ENCODE assay signal across 1 cellular context in the genomic region with DNA sequence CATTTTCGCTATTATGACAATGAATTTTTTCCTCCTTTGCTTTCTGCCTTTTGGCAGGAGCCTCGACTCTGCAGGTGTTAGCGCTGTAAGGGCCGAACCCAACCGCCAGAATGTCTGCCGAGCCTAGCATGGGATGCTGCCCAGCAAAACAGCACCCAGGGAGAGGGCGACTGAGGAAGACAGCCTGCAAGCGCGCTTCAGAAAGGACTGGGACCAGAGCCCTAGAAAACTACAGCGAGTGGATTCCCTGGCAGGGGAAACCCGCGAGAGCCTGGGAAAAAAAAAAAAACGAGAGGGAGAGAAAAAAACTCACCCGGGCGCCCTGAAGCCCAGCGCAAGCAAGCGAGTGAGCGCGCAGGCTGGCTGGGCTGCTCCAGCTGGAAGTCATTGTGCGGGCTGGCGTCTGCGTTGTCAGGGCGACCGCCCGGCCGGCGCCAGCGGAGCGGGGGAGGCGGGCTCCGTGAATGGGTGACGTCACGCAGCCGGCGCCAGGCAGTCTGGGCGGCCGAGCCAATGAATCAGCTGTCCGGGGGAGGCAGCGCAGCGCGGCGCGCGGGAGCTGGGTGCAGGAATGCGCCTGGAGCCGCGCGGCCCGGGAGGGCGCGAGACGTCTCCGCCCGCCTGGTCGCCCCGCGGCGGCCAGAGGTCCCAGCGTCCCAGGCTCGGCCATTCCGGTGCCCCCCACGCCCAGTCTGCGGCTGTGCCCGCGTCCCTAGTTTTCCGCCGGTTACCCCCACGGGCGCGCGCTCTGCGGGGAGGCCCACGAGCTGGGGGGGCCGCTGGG.
TF ChIP-seq lines count a peak whose summit lies in the region.

No MANE protein-coding gene starts in this region.

TF ChIP-seq in HepG2, 621 proteins besides CTCF, POLR2A, EP300 and RAD21 (continued from another document and continues in another):
- TF ChIP-seq, protein P1, sequence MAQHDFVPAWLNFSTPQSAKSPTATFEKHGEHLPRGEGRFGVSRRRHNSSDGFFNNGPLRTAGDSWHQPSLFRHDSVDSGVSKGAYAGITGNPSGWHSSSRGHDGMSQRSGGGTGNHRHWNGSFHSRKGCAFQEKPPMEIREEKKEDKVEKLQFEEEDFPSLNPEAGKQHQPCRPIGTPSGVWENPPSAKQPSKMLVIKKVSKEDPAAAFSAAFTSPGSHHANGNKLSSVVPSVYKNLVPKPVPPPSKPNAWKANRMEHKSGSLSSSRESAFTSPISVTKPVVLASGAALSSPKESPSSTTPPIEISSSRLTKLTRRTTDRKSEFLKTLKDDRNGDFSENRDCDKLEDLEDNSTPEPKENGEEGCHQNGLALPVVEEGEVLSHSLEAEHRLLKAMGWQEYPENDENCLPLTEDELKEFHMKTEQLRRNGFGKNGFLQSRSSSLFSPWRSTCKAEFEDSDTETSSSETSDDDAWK (CRISPR knock-in tag; IDR thresholded peaks at IDR 0.05): no peak
- TF ChIP-seq FOXO4 (CRISPR knock-in tag; conservative IDR thresholded peaks at IDR 0.05): no peak
- TF ChIP-seq, protein P2, sequence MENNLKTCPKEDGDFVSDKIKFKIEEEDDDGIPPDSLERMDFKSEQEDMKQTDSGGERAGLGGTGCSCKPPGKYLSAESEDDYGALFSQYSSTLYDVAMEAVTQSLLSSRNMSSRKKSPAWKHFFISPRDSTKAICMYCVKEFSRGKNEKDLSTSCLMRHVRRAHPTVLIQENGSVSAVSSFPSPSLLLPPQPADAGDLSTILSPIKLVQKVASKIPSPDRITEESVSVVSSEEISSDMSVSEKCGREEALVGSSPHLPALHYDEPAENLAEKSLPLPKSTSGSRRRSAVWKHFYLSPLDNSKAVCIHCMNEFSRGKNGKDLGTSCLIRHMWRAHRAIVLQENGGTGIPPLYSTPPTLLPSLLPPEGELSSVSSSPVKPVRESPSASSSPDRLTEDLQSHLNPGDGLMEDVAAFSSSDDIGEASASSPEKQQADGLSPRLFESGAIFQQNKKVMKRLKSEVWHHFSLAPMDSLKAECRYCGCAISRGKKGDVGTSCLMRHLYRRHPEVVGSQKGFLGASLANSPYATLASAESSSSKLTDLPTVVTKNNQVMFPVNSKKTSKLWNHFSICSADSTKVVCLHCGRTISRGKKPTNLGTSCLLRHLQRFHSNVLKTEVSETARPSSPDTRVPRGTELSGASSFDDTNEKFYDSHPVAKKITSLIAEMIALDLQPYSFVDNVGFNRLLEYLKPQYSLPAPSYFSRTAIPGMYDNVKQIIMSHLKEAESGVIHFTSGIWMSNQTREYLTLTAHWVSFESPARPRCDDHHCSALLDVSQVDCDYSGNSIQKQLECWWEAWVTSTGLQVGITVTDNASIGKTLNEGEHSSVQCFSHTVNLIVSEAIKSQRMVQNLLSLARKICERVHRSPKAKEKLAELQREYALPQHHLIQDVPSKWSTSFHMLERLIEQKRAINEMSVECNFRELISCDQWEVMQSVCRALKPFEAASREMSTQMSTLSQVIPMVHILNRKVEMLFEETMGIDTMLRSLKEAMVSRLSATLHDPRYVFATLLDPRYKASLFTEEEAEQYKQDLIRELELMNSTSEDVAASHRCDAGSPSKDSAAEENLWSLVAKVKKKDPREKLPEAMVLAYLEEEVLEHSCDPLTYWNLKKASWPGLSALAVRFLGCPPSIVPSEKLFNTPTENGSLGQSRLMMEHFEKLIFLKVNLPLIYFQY (CRISPR knock-in tag; IDR thresholded peaks at IDR 0.05; ENCODE audit: borderline replicate concordance): peak; percentile 46; the same call in 1 of the 2 replicates
- TF ChIP-seq NR2F1 (CRISPR knock-in tag; IDR thresholded peaks at IDR 0.05): no peak
- TF ChIP-seq, protein P3, sequence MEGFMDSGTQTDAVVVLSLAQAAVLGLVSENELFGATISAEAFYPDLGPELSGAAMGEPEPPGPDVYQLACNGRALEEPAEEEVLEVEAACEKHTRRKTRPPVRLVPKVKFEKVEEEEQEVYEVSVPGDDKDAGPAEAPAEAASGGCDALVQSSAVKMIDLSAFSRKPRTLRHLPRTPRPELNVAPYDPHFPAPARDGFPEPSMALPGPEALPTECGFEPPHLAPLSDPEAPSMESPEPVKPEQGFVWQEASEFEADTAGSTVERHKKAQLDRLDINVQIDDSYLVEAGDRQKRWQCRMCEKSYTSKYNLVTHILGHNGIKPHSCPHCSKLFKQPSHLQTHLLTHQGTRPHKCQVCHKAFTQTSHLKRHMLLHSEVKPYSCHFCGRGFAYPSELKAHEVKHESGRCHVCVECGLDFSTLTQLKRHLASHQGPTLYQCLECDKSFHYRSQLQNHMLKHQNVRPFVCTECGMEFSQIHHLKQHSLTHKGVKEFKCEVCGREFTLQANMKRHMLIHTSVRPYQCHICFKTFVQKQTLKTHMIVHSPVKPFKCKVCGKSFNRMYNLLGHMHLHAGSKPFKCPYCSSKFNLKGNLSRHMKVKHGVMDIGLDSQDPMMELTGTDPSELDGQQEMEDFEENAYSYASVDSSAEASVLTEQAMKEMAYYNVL (CRISPR knock-in tag; IDR thresholded peaks at IDR 0.05; ENCODE audit: borderline replicate concordance): no peak
- peak; percentile 63 for TF ChIP-seq FOXA3 (CRISPR knock-in tag; IDR thresholded peaks at IDR 0.05)
- TF ChIP-seq TOE1 (CRISPR knock-in tag; IDR thresholded peaks at IDR 0.05): no peak; the same call in 1 of the 2 replicates
- no peak for TF ChIP-seq ZNF513 (CRISPR knock-in tag; conservative IDR thresholded peaks at IDR 0.05)
- TF ChIP-seq, protein P4, sequence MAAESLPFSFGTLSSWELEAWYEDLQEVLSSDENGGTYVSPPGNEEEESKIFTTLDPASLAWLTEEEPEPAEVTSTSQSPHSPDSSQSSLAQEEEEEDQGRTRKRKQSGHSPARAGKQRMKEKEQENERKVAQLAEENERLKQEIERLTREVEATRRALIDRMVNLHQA (CRISPR knock-in tag; IDR thresholded peaks at IDR 0.05): no peak
- no peak for TF ChIP-seq KAT2B (IDR thresholded peaks at IDR 0.05; ENCODE audit: borderline replicate concordance, low read depth, low read length)
- peak; percentile 73; the same call in 1 of the 2 replicates for TF ChIP-seq ZSCAN31 (CRISPR knock-in tag; IDR thresholded peaks at IDR 0.05; ENCODE audit: low read depth)
- no peak for TF ChIP-seq ZNF180 (CRISPR knock-in tag; IDR thresholded peaks at IDR 0.05; ENCODE audit: borderline replicate concordance, low read depth)
- TF ChIP-seq ZNF530 (CRISPR knock-in tag; IDR thresholded peaks at IDR 0.05; ENCODE audit: low read depth): no peak
- no peak for TF ChIP-seq ZMYM2 (CRISPR knock-in tag; IDR thresholded peaks at IDR 0.05)
- no peak for TF ChIP-seq ZNF678 (CRISPR knock-in tag; IDR thresholded peaks at IDR 0.05)
- TF ChIP-seq, protein P5, sequence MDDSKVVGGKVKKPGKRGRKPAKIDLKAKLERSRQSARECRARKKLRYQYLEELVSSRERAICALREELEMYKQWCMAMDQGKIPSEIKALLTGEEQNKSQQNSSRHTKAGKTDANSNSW (CRISPR knock-in tag; IDR thresholded peaks at IDR 0.05; ENCODE audit: borderline replicate concordance): no peak
- peak; percentile 84 for TF ChIP-seq FOXP4 (CRISPR knock-in tag; IDR thresholded peaks at IDR 0.05)
- peak; percentile 91 for TF ChIP-seq E2F1 (CRISPR knock-in tag; IDR thresholded peaks at IDR 0.05)
- no peak for TF ChIP-seq ZNF784 (CRISPR knock-in tag; IDR thresholded peaks at IDR 0.05; ENCODE audit: borderline replicate concordance)
- peak; percentile 99 for TF ChIP-seq SKI (IDR thresholded peaks at IDR 0.05; ENCODE audit: partially characterized antibody)
- TF ChIP-seq ZNF20 (CRISPR knock-in tag; IDR thresholded peaks at IDR 0.05): no peak
- TF ChIP-seq, protein P6, sequence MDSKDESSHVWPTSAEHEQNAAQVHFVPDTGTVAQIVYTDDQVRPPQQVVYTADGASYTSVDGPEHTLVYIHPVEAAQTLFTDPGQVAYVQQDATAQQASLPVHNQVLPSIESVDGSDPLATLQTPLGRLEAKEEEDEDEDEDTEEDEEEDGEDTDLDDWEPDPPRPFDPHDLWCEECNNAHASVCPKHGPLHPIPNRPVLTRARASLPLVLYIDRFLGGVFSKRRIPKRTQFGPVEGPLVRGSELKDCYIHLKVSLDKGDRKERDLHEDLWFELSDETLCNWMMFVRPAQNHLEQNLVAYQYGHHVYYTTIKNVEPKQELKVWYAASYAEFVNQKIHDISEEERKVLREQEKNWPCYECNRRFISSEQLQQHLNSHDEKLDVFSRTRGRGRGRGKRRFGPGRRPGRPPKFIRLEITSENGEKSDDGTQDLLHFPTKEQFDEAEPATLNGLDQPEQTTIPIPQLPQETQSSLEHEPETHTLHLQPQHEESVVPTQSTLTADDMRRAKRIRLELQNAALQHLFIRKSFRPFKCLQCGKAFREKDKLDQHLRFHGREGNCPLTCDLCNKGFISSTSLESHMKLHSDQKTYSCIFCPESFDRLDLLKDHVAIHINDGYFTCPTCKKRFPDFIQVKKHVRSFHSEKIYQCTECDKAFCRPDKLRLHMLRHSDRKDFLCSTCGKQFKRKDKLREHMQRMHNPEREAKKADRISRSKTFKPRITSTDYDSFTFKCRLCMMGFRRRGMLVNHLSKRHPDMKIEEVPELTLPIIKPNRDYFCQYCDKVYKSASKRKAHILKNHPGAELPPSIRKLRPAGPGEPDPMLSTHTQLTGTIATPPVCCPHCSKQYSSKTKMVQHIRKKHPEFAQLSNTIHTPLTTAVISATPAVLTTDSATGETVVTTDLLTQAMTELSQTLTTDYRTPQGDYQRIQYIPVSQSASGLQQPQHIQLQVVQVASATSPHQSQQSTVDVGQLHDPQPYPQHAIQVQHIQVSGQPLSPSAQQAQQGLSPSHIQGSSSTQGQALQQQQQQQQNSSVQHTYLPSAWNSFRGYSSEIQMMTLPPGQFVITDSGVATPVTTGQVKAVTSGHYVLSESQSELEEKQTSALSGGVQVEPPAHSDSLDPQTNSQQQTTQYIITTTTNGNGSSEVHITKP (CRISPR knock-in tag; IDR thresholded peaks at IDR 0.05; ENCODE audit: low read depth): peak; percentile 68
- peak; percentile 76 for TF ChIP-seq BCL6 (CRISPR knock-in tag; IDR thresholded peaks at IDR 0.05)
- TF ChIP-seq MIER2 (CRISPR knock-in tag; IDR thresholded peaks at IDR 0.05): no peak
- peak; percentile 89 for TF ChIP-seq TEAD3 (CRISPR knock-in tag; optimal IDR thresholded peaks at IDR 0.05; ENCODE audit: borderline replicate concordance)
- TF ChIP-seq ZNF317 (CRISPR knock-in tag; IDR thresholded peaks at IDR 0.05): no peak
- TF ChIP-seq ZNF451 (CRISPR knock-in tag; IDR thresholded peaks at IDR 0.05): peak; percentile 81; the same call in 1 of the 2 replicates
- no peak for TF ChIP-seq SOX6 (IDR thresholded peaks at IDR 0.05)
- peak; percentile 72 for TF ChIP-seq SOX6 (CRISPR knock-in tag; IDR thresholded peaks at IDR 0.05)
- TF ChIP-seq ZMYM3 (CRISPR knock-in tag; IDR thresholded peaks at IDR 0.05): peak; percentile 55; the same call in 1 of the 2 replicates
- TF ChIP-seq TARDBP (CRISPR knock-in tag; IDR thresholded peaks at IDR 0.05): peak; percentile 60; the same call in 1 of the 2 replicates
- no peak for TF ChIP-seq ZNF841 (CRISPR knock-in tag; IDR thresholded peaks at IDR 0.05; ENCODE audit: borderline replicate concordance)
- TF ChIP-seq ZBTB25 (CRISPR knock-in tag; IDR thresholded peaks at IDR 0.05): no peak; the same call in 1 of the 2 replicates
